11 cellular contexts compared by ENCODE assay signal in the genomic region with DNA sequence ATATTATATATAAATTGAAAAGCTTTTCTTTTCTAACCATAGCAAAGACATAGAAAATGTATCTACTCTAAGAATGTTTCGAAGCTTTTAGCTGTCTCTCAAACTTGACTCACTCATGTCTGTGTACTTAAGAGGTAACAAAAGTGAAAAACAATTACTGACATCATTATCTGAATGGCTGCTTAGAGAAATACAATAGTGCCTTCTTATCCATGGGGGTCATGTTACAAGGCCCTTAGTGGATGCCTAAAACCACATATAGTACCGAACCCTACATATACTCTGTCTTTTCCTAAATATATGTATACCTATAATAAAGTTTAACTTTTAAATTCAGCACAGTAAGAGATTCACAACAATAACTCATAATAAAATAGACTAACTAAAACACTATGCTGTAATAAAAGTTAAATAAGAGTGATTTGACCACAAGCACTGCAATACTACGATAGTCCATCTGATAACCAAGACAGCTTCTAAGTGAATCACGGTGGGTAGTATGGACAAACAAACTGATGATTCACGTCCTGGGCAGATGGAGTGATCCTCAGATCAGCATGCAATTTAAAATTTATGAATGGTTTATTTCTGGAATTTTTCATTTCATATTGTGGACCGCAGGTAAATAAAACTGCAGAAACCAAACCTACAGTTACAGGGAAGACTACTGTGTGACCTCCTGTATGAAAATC.
DNase-seq lines count a peak whose midpoint lies in the region; ATAC-seq and TF ChIP-seq lines count a peak whose summit lies in the region.
"Had no signal": no experiment of that assay in that cellular context is flagged by ENCODE, and none has a peak within 500 bp of the region (broad histone marks: within the 10 kb centered on the region; RNA-seq: fewer than 3 reads in every experiment).

No MANE protein-coding gene starts in this region.

- peaks cover 8% of the 10 kb centered on the region; the same call in 1 of the 2 replicates for H3K4me1 ChIP-seq in SJCRH30

- no peaks in the 10 kb centered on the region for H3K27me3 ChIP-seq in SJCRH30

- H3K4me3 ChIP-seq in SJCRH30 (no peak overlapping the region), fibroblast of pulmonary artery (replicated peaks; ENCODE audit: low read depth, low read length) (no peak overlapping the region)

- DNase-seq in AG08396 (ENCODE audit: low spot score) = peak; percentile 29
- DNase-seq in HS-5 (ENCODE audit: low read depth) = peak; percentile 83
- peak in 1 of 2 experiments; percentile 30 for DNase-seq in SJCRH30
- DNase-seq in fibroblast of pulmonary artery (ENCODE audit: low read depth) = peak; percentile 57
- DNase-seq in hypothalamus (lab: John Stamatoyannopoulos, UW) = no peak
- DNase-seq in DMS 273 (lab: John Stamatoyannopoulos, UW; ENCODE audit: unreplicated experiment) = no peak
- DNase-seq in cerebellum (ENCODE audit: low spot score) = no peak
- DNase-seq: CD4-positive, alpha-beta T cell; effector memory CD8-positive, alpha-beta T cell; stimulated activated CD4-positive, alpha-beta T cell treated with anti-CD3 and anti-CD28 coated beads, Interleukin-4, amount 100 ng/mL, for 1 hour had no signal

- H3K36me3 ChIP-seq in SJCRH30 = no peaks in the 10 kb centered on the region

- TF ChIP-seq CTCF in fibroblast of pulmonary artery (IDR thresholded peaks at IDR 0.05; ENCODE audit: low read length, missing control alignments) = no peak

- peak overlapping the region; percentile 2; the same call in 1 of the 2 replicates for H3K27ac ChIP-seq in SJCRH30

- no peak for ATAC-seq in GM18867 (IDR thresholded peaks at IDR 0.05; ENCODE audit: unreplicated experiment)
- ATAC-seq: effector memory CD8-positive, alpha-beta T cell had no signal

- H3K9me3 ChIP-seq in SJCRH30 (replicated peaks) = no peaks in the 10 kb centered on the region

Comparison
In these comparisons a context has a peak if more than half of its experiments do, and no peak if none do; other contexts are left out.
1. DNase-seq: peak in AG08396 (single experiment), HS-5 (single experiment) and fibroblast of pulmonary artery (single experiment); none in hypothalamus (0 of 51), DMS 273 (single experiment) and cerebellum (single experiment).